In the genomic region with DNA sequence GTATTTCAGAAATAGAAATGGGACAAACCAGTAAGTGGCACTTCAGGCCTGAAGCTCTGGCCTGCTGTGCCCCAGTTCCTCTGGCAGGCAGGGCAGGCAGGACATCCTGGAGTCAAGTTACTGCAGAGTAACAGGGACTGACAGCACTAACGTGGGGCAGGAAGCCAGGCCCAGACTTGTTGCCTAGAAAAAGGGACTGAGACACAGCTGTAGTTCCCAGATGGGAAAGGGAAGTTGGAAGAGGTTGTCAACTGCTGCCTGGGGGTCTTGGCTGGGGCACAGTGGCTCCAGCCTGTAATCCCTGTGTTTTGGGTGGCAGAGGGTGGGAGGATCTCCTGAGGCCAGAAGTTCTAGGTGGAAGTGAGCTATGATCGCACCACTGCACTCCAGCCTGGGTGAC, we compare ENCODE assay signal across 9 cellular contexts.
DNase-seq lines count a peak whose midpoint lies in the region; ATAC-seq and TF ChIP-seq lines count a peak whose summit lies in the region.
"Had no signal": no experiment of that assay in that cellular context is flagged by ENCODE, and none has a peak within 500 bp of the region (broad histone marks: within the 10 kb centered on the region; RNA-seq: fewer than 3 reads in every experiment).

No MANE protein-coding gene starts in this region.

- H3K27me3 ChIP-seq in AG04450 (ENCODE audit: control insufficient read depth, insufficient read depth, low read length): no peaks in the 10 kb centered on the region
- no peaks in the 10 kb centered on the region for H3K27me3 ChIP-seq in HUES48 (ENCODE audit: control insufficient read depth, insufficient read depth, low read length)
- H3K27me3 ChIP-seq in breast epithelium: no peaks in the 10 kb centered on the region

- peaks cover 8% of the 10 kb centered on the region; the same call in 1 of the 2 replicates for H3K9me3 ChIP-seq in AG04450 (ENCODE audit: control insufficient read depth, insufficient read depth, low read length)
- H3K9me3 ChIP-seq in HUES48 (ENCODE audit: control insufficient read depth, insufficient read depth, low read length): no peaks in the 10 kb centered on the region
- H3K9me3 ChIP-seq in breast epithelium: no peaks in the 10 kb centered on the region

- no peak overlapping the region for H3K9ac ChIP-seq in HUES48 (ENCODE audit: low read depth, low read length)

- TF ChIP-seq CTCF in AG04450 (IDR thresholded peaks at IDR 0.05; ENCODE audit: low read depth, low read length): no peak
- no peak for TF ChIP-seq CTCF in breast epithelium (IDR thresholded peaks at IDR 0.05)

- no peak for TF ChIP-seq POLR2A in breast epithelium (IDR thresholded peaks at IDR 0.05)

- H3K27ac ChIP-seq in AG04450 (ENCODE audit: low read depth, low read length) (peak overlapping the region; percentile 63), HUES48 (ENCODE audit: low read depth, low read length) (peak overlapping the region; percentile 26), breast epithelium (peak overlapping the region; percentile 74 to 89)

- no peak overlapping the region for H3K4me3 ChIP-seq in AG04450 (ENCODE audit: low read depth, low read length)
- no peak overlapping the region for H3K4me3 ChIP-seq in HUES48 (ENCODE audit: low read depth, low read length)
- H3K4me3 ChIP-seq in breast epithelium: no peak overlapping the region

- ATAC-seq in left colon: peak; percentile 75
- ATAC-seq in GM21390 (IDR thresholded peaks at IDR 0.05; ENCODE audit: unreplicated experiment): no peak
- no peak for ATAC-seq in GM18502 (IDR thresholded peaks at IDR 0.05; ENCODE audit: poor library complexity, unreplicated experiment)
- no peak for ATAC-seq in GM18873 (IDR thresholded peaks at IDR 0.05; ENCODE audit: low FRiP score, unreplicated experiment)
- ATAC-seq: natural killer cell had no signal

- H3K4me1 ChIP-seq in HUES48 (ENCODE audit: control insufficient read depth, insufficient read depth, low read length) (peaks cover 15% of the 10 kb centered on the region), breast epithelium (peaks cover 6 to 10% of the 10 kb centered on the region in 2 donors)

- CTCF ChIA-PET in AG04450 (lab: Charles Lee): interaction anchor here (0.9 to 4.0 kb wide), 15 partner anchors 8 to 678 kb away, joined by 3 to 49 read pairs (median 5); no protein-coding TSS in a partner anchor

- DNase-seq in AG04450 (ENCODE audit: low read depth, low spot score) (no peak), breast epithelium (ENCODE audit: low spot score in 2 of 2) (peak; percentile 61 to 72), left colon (peak; percentile 47 to 55)
- DNase-seq in activated CD8-positive, alpha-beta memory T cell treated with anti-CD3 and anti-CD28 coated beads, Interleukin-2, amount 50 U/mL, for 4 hours: no peak
- DNase-seq: natural killer cell had no signal

- intact Hi-C loops in breast epithelium (cut with DNase I; ENCODE audit: low total_unique reads) (no loop called here), left colon (cut with DNase I, micrococcal nuclease) (no loop called here)

- no peaks in the 10 kb centered on the region for H3K36me3 ChIP-seq in HUES48 (ENCODE audit: control insufficient read depth, insufficient read depth, low read length)
- no peaks in the 10 kb centered on the region for H3K36me3 ChIP-seq in breast epithelium

- POLR2A ChIA-PET in AG04450 (lab: Yijun Ruan, JAX): interaction anchor here (1.1 kb wide), 1 partner anchor 9 kb away, joined by 3 read pairs; no protein-coding TSS in a partner anchor

Comparison
In these comparisons a context has a peak if more than half of its experiments do, and no peak if none do; other contexts are left out.
1. DNase-seq: peak in breast epithelium (2 of 2) and left colon (2 of 2); none in AG04450 (single experiment) and activated CD8-positive, alpha-beta memory T cell treated with anti-CD3 and anti-CD28 coated beads, Interleukin-2, amount 50 U/mL, for 4 hours (single experiment).
2. H3K27ac ChIP-seq: peak in every context shown above with its lines; median percentile 82 in breast epithelium; 63 in AG04450; 26 in HUES48.